In the genomic region with DNA sequence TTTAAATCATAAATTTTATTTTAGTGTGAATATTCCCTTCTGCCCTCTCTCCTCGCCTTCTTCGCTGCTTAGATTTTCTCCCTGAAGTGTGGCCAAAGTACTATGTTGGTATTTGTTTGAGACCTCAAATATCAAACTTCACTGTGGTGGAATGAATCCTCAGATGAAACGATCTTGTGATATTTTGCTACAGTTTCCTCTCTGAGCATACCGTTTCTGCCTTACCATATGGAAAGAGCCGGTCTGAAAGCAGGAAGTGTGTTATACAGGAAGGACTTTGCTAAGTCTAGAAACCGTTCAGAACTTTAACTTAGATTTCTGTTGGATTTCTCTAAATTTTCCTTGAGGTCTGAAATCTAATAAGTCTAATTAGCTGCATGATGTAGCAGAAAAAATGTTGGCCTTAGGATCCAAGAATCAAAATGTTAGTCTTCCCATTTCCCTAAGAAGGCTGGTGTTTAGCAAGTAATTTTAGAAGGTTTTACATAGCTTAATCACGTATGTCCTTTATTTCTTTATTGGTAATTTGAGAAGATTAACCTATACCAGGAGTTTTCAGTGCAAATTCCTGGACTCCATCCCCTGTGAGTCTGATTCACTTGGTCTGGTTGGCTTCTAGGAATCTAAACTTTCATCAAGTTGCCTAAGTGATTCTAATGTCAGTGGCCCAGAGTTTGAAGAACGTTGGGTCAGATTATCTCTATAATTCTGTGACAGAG, we compare ENCODE assay signal across 11 cellular contexts. TPM values are rescaled to one million over a fixed set of nuclear protein-coding genes. Genes with fewer than 3 reads are reported as not detected.
DNase-seq lines count a peak whose midpoint lies in the region; ATAC-seq, FAIRE-seq and TF ChIP-seq lines count a peak whose summit lies in the region.
"Had no signal": no experiment of that assay in that cellular context is flagged by ENCODE, and none has a peak within 500 bp of the region (broad histone marks: within the 10 kb centered on the region; RNA-seq: fewer than 3 reads in every experiment).

No MANE protein-coding gene starts in this region.

- H3K36me3 ChIP-seq in bronchial epithelial cell (ENCODE audit: control insufficient read depth, insufficient read depth, low read length) (no peaks in the 10 kb centered on the region), neutrophil (no peaks in the 10 kb centered on the region), mucosa of descending colon (ENCODE audit: low read depth) (no peaks in the 10 kb centered on the region)
- H3K36me3 ChIP-seq: ovary had no signal

- H3K4me3 ChIP-seq in bronchial epithelial cell (ENCODE audit: low read depth, low read length): no peak overlapping the region
- peak overlapping the region; percentile 0 to 50 for H3K4me3 ChIP-seq in neutrophil (ENCODE audit: low read depth in 1 of 2, low read length in 1 of 2)
- H3K4me3 ChIP-seq in mucosa of descending colon: no peak overlapping the region
- H3K4me3 ChIP-seq: ovary had no signal

- FAIRE-seq in bronchial epithelial cell (lab: Jason Lieb, UNC): no peak
- FAIRE-seq: G401.6 had no signal

- ATAC-seq in GM21367 (IDR thresholded peaks at IDR 0.05; ENCODE audit: unreplicated experiment) (no peak), mucosa of descending colon (no peak), HG03097 (IDR thresholded peaks at IDR 0.05; ENCODE audit: low FRiP score, unreplicated experiment) (no peak)

- intact Hi-C loops in mucosa of descending colon (cut with DNase I, micrococcal nuclease): no loop called here

- H3K27me3 ChIP-seq in bronchial epithelial cell (ENCODE audit: control insufficient read depth, insufficient read depth, low read length) (no peaks in the 10 kb centered on the region), neutrophil (no peaks in the 10 kb centered on the region)
- H3K27me3 ChIP-seq: ovary had no signal

- DNase-seq in Daoy (ENCODE audit: low read depth) (peak; percentile 20), MV-4-11 (lab: John Stamatoyannopoulos, UW) (peak; percentile 53), bronchial epithelial cell (ENCODE audit: low read depth) (peak; percentile 27), inferior parietal cortex (ENCODE audit: extremely low spot score) (no peak), mucosa of descending colon (no peak)
- DNase-seq: ovary; stimulated activated CD8-positive, alpha-beta memory T cell treated with anti-CD3 and anti-CD28 coated beads, Interleukin-4, amount 100 ng/mL, for 48 hours had no signal

- H3K4me1 ChIP-seq in neutrophil (ENCODE audit: control insufficient read depth in 1 of 2, insufficient read depth in 1 of 2, low read depth in 1 of 2, low read length in 1 of 2): peaks cover 56 to 57% of the 10 kb centered on the region in 2 experiments
- no peaks in the 10 kb centered on the region for H3K4me1 ChIP-seq in mucosa of descending colon (ENCODE audit: low read depth)

- peak overlapping the region; percentile 96 for H3K27ac ChIP-seq in neutrophil
- H3K27ac ChIP-seq: ovary had no signal

- no peaks in the 10 kb centered on the region for H3K9me3 ChIP-seq in neutrophil
- H3K9me3 ChIP-seq in mucosa of descending colon: no peaks in the 10 kb centered on the region
- H3K9me3 ChIP-seq: ovary had no signal

- no peak for TF ChIP-seq CTCF in bronchial epithelial cell (IDR thresholded peaks at IDR 0.05; ENCODE audit: insufficient read depth, low read length, severe bottlenecking)
- no peak for TF ChIP-seq CTCF in neutrophil (IDR thresholded peaks at IDR 0.05)
- TF ChIP-seq CTCF in mucosa of descending colon (IDR thresholded peaks at IDR 0.05): no peak

RNA-seq across cellular contexts. Expression of gene SDCCAG8, which starts 30.7 kb away (rescaled TPM):
- total RNA-seq in Daoy (2014; rRNA removed; shearing (Covaris generic)): 19.4 and 25.3 TPM in 2 replicates
- total RNA-seq in bronchial epithelial cell (32.4 and 42.6 TPM in 2 replicates), mucosa of descending colon (10 to 100 TPM; 22.1 to 37.5 (median 34.1) TPM)

RNA-seq across cellular contexts. Expression of gene CEP170, which starts 31.5 kb away (rescaled TPM):
- 51.0 and 60.1 TPM in 2 replicates for total RNA-seq in Daoy (2014; rRNA removed; shearing (Covaris generic))
- total RNA-seq in bronchial epithelial cell: 20.7 and 21.6 TPM in 2 replicates
- total RNA-seq in mucosa of descending colon: 10 to 100 TPM in 2 of 3 donors, 1 to 10 TPM in 1; 6.2 to 43.8 (median 14.4) TPM

Comparison
In these comparisons a context has a peak if more than half of its experiments do, and no peak if none do; other contexts are left out.
1. DNase-seq: peak in Daoy (single experiment), MV-4-11 (single experiment) and bronchial epithelial cell (single experiment); none in inferior parietal cortex (single experiment) and mucosa of descending colon (0 of 3).
2. H3K4me3 ChIP-seq: peak in neutrophil (2 of 2); none in bronchial epithelial cell (single experiment) and mucosa of descending colon (single experiment).